30 cellular contexts compared by ENCODE assay signal in genomic region chr3:179301645-179302044, GRCh38.
"Had no signal": no experiment of that assay in that cellular context is flagged by ENCODE, and none has a peak within 500 bp of the region (broad histone marks: within the 10 kb centered on the region; RNA-seq: fewer than 3 reads in every experiment).

No MANE protein-coding gene starts in this region.

- H3K27ac Mint-ChIP-seq: activated B cell treated with CpG ODN at 0.5 μM for 24 hours; activated CD8-positive, alpha-beta T cell treated with anti-CD3 and anti-CD28 coated beads for 36 hours; activated naive CD8-positive, alpha-beta T cell; activated T-helper 17 cell treated with anti-CD3 and anti-CD28 coated beads, Interleukin-2, amount 50 U/mL, for 72 hours; dendritic cell treated with granulocyte-macrophage colony-stimulating factor and Interleukin-4, amounts not matched to agents 40 ng/mL and 50 ng/mL, for 4 days; endodermal cell; T-helper 17 cell; T-helper 2 cell treated with Interferon-gamma antibody and Interleukin-4, amounts not matched to agents 5 μg/mL and 100 μg/mL, for 36 hours had no signal

- ATAC-seq: activated CD4-positive, CD25-positive, alpha-beta regulatory T cell treated with anti-CD3 and anti-CD28 coated beads, Interleukin-2, amount 50 U/mL, for 24 hours; activated CD8-positive, alpha-beta T cell treated with anti-CD3 and anti-CD28 coated beads for 36 hours; activated T-cell treated with anti-CD3 and anti-CD28 coated beads, Interleukin-2, amount 50 U/mL, for 4 hours; activated T-helper 17 cell treated with anti-CD3 and anti-CD28 coated beads, Interleukin-2, amount 50 U/mL, for 72 hours; esophagus mucosa; T-helper 17 cell had no signal

- H3K36me3 Mint-ChIP-seq: activated naive CD8-positive, alpha-beta T cell had no signal

- H3K4me3 Mint-ChIP-seq: activated B cell treated with CpG ODN at 0.5 μM for 24 hours; activated CD8-positive, alpha-beta T cell treated with anti-CD3 and anti-CD28 coated beads for 36 hours; activated naive CD8-positive, alpha-beta T cell; activated T-cell treated with anti-CD3 and anti-CD28 coated beads, Interleukin-2, amount 50 U/mL, for 4 hours; activated T-helper 17 cell treated with anti-CD3 and anti-CD28 coated beads, Interleukin-2, amount 50 U/mL, for 72 hours; central memory CD8-positive, alpha-beta T cell; dendritic cell treated with granulocyte-macrophage colony-stimulating factor and Interleukin-4, amounts not matched to agents 40 ng/mL and 50 ng/mL, for 4 days; endodermal cell; T-helper 17 cell; T-helper 2 cell treated with Interferon-gamma antibody and Interleukin-4, amounts not matched to agents 5 μg/mL and 100 μg/mL, for 36 hours had no signal

- H3K4me3 ChIP-seq: coronary artery, dorsolateral prefrontal cortex had no signal

- H3K36me3 ChIP-seq: brain microvascular endothelial cell, WERI-Rb-1 had no signal

- H3K4me1 Mint-ChIP-seq: activated B cell treated with CpG ODN at 0.5 μM for 24 hours; activated T-helper 17 cell treated with anti-CD3 and anti-CD28 coated beads, Interleukin-2, amount 50 U/mL, for 72 hours; central memory CD8-positive, alpha-beta T cell had no signal

- H3K27me3 ChIP-seq: brain microvascular endothelial cell, dorsolateral prefrontal cortex had no signal

- H3K27ac ChIP-seq: brain microvascular endothelial cell, coronary artery, dorsolateral prefrontal cortex, WERI-Rb-1 had no signal

- H3K27me3 Mint-ChIP-seq: activated B cell treated with CpG ODN at 0.5 μM for 24 hours; dendritic cell treated with granulocyte-macrophage colony-stimulating factor and Interleukin-4, amounts not matched to agents 40 ng/mL and 50 ng/mL, for 4 days had no signal

- DNase-seq: activated B cell treated with CpG ODN at 0.5 μM for 24 hours; activated CD4-positive, alpha-beta T cell treated with anti-CD3 and anti-CD28 coated beads for 48 hours; activated CD4-positive, alpha-beta T cell treated with anti-CD3 and anti-CD28 coated beads, Interleukin-2, amount 50 U/mL, for 1 hour; activated CD4-positive, alpha-beta T cell treated with anti-CD3 and anti-CD28 coated beads, Interleukin-2, amount 50 U/mL, for 48 hours; activated CD8-positive, alpha-beta memory T cell treated with anti-CD3 and anti-CD28 coated beads for 24 hours; activated CD8-positive, alpha-beta T cell treated with anti-CD3 and anti-CD28 coated beads for 36 hours; activated effector memory CD4-positive, alpha-beta T cell treated with Interleukin-2 at 50 U/mL for 16 hours; activated gamma-delta T cell treated with Interleukin-2 at 50 U/mL for 16 hours; activated naive CD4-positive, alpha-beta T cell treated with anti-CD3 and anti-CD28 coated beads, Interleukin-2, amount 50 U/mL, for 16 hours; activated naive CD4-positive, alpha-beta T cell treated with Interleukin-2 at 50 U/mL for 16 hours; activated T-cell treated with anti-CD3 and anti-CD28 coated beads, Interleukin-2, amount 50 U/mL, for 4 hours; amniotic stem cell; anterior cingulate cortex; brain microvascular endothelial cell; dorsolateral prefrontal cortex; effector memory CD4-positive, alpha-beta T cell; endodermal cell; foreskin fibroblast; head of caudate nucleus; T-helper 17 cell; T1000; WERI-Rb-1 had no signal

- H3K9me3 Mint-ChIP-seq: central memory CD8-positive, alpha-beta T cell; dendritic cell treated with granulocyte-macrophage colony-stimulating factor and Interleukin-4, amounts not matched to agents 40 ng/mL and 50 ng/mL, for 4 days had no signal
